1 cellular context compared by ENCODE assay signal in genomic region chr11:114400222-114400973, GRCh38.
TF ChIP-seq lines count a peak whose summit lies in the region.

Gene C11orf71 (minus strand): TSS chr11:114400511. CDS start chr11:114400331, 180 bp downstream.
Gene RBM7 (plus strand): TSS chr11:114400666. CDS start chr11:114400672, 6 bp downstream.

TF ChIP-seq in HepG2, 621 proteins besides CTCF, POLR2A, EP300 and RAD21 (continued from another document):
- TF ChIP-seq E2F1 (CRISPR knock-in tag; IDR thresholded peaks at IDR 0.05) (peak; percentile 67; the same call in 1 of the 2 replicates), PRDM4 (CRISPR knock-in tag; IDR thresholded peaks at IDR 0.05; ENCODE audit: borderline replicate concordance) (peak; percentile 4; the same call in 1 of the 2 replicates), ZNF652 (CRISPR knock-in tag; IDR thresholded peaks at IDR 0.05; ENCODE audit: borderline replicate concordance, low read depth) (no peak), ZNF143 (CRISPR knock-in tag; IDR thresholded peaks at IDR 0.05) (0 out of 2 replicates have a peak, but pooled peaks have one; percentile 14), TBL1XR1 (IDR thresholded peaks at IDR 0.05; ENCODE audit: borderline replicate concordance, low read length, partially characterized antibody) (no peak), GMEB2 (CRISPR knock-in tag; IDR thresholded peaks at IDR 0.05; ENCODE audit: low read depth) (peak; percentile 90), ZNF75D (CRISPR knock-in tag; IDR thresholded peaks at IDR 0.05; ENCODE audit: borderline replicate concordance) (no peak), NONO (IDR thresholded peaks at IDR 0.05) (no peak), NONO (CRISPR knock-in tag; conservative IDR thresholded peaks at IDR 0.05) (peak; percentile 73; the same call in 1 of the 2 replicates), ZNF331 (CRISPR knock-in tag; IDR thresholded peaks at IDR 0.05) (peak; percentile 63; the same call in 1 of the 2 replicates), ZNF234 (CRISPR knock-in tag; conservative IDR thresholded peaks at IDR 0.05) (no peak), TCF7 (IDR thresholded peaks at IDR 0.05; ENCODE audit: low read depth) (no peak), ZNF275 (CRISPR knock-in tag; IDR thresholded peaks at IDR 0.05; ENCODE audit: borderline replicate concordance) (peak; percentile 82; the same call in 1 of the 2 replicates), ZNF180 (CRISPR knock-in tag; IDR thresholded peaks at IDR 0.05; ENCODE audit: borderline replicate concordance, low read depth) (no peak), SP5 (CRISPR knock-in tag; IDR thresholded peaks at IDR 0.05; ENCODE audit: borderline replicate concordance, low read depth) (0 out of 2 replicates have a peak, but pooled peaks have one; percentile 10), MED1 (CRISPR knock-in tag; IDR thresholded peaks at IDR 0.05) (peak; percentile 68), ZKSCAN1 (IDR thresholded peaks at IDR 0.05; ENCODE audit: low read length) (no peak), NR2C2 (CRISPR knock-in tag; IDR thresholded peaks at IDR 0.05; ENCODE audit: borderline replicate concordance) (peak; percentile 93), ZNF354B (CRISPR knock-in tag; IDR thresholded peaks at IDR 0.05) (no peak; the same call in 1 of the 2 replicates), HBP1 (CRISPR knock-in tag; IDR thresholded peaks at IDR 0.05; ENCODE audit: low read depth) (peak; percentile 90), ZBTB8A (CRISPR knock-in tag; IDR thresholded peaks at IDR 0.05; ENCODE audit: borderline replicate concordance, low read depth) (no peak), ZNF605 (CRISPR knock-in tag; IDR thresholded peaks at IDR 0.05) (peak; percentile 63), ZBTB7B (CRISPR knock-in tag; IDR thresholded peaks at IDR 0.05) (peak; percentile 55; the same call in 1 of the 2 replicates), ELK4 (CRISPR knock-in tag; IDR thresholded peaks at IDR 0.05; ENCODE audit: borderline replicate concordance) (no peak), ZNF446 (CRISPR knock-in tag; IDR thresholded peaks at IDR 0.05) (no peak; the same call in 1 of the 2 replicates), ZNF33A (CRISPR knock-in tag; IDR thresholded peaks at IDR 0.05; ENCODE audit: borderline replicate concordance) (no peak), ZSCAN20 (CRISPR knock-in tag; IDR thresholded peaks at IDR 0.05; ENCODE audit: borderline replicate concordance) (0 out of 2 replicates have a peak, but pooled peaks have one; percentile 57), NCOA1 (CRISPR knock-in tag; IDR thresholded peaks at IDR 0.05) (no peak), ZNF17 (CRISPR knock-in tag; IDR thresholded peaks at IDR 0.05) (no peak; the same call in 1 of the 2 replicates), PITX1 (CRISPR knock-in tag; IDR thresholded peaks at IDR 0.05) (peak; percentile 74), ZNF44 (CRISPR knock-in tag; IDR thresholded peaks at IDR 0.05) (0 out of 2 replicates have a peak, but pooled peaks have one; percentile 54)
